17 cellular contexts compared by ENCODE assay signal in genomic region chr19:47660435-47660832, GRCh38. TPM values are rescaled to one million over a fixed set of nuclear protein-coding genes. Genes with fewer than 3 reads are reported as not detected.
A peak's percentile ranks its signal among the peaks of the same experiment; 100 is the strongest.
DNase-seq lines count a peak whose midpoint lies in the region; ATAC-seq and TF ChIP-seq lines count a peak whose summit lies in the region.
"Had no signal": no experiment of that assay in that cellular context is flagged by ENCODE, and none has a peak within 500 bp of the region (broad histone marks: within the 10 kb centered on the region; RNA-seq: fewer than 3 reads in every experiment).

No MANE protein-coding gene starts in this region.

- peaks cover 10% of the 10 kb centered on the region for H4K20me1 ChIP-seq in osteoblast (ENCODE audit: insufficient read depth, low read length)

- TF ChIP-seq CTCF in Calu3 (IDR thresholded peaks at IDR 0.05; ENCODE audit: unreplicated experiment), result no peak
- no peak for TF ChIP-seq CTCF in RWPE2 (IDR thresholded peaks at IDR 0.05; ENCODE audit: poor library complexity, severe bottlenecking)
- no peak for TF ChIP-seq CTCF in endodermal cell (conservative IDR thresholded peaks at IDR 0.05)
- no peak for TF ChIP-seq CTCF in osteoblast (IDR thresholded peaks at IDR 0.05; ENCODE audit: extremely low read depth, low read depth, low read length)
- TF ChIP-seq CTCF in osteocyte (IDR thresholded peaks at IDR 0.05), result no peak

- peaks cover 48% of the 10 kb centered on the region for H3K4me1 ChIP-seq in RWPE2 (ENCODE audit: insufficient read depth, poor library complexity, severe bottlenecking)
- no peaks in the 10 kb centered on the region for H3K4me1 ChIP-seq in endodermal cell (ENCODE audit: control insufficient read depth, insufficient read depth, low read length)
- H3K4me1 ChIP-seq in osteoblast (ENCODE audit: insufficient read depth, low read length), result peaks cover 44% of the 10 kb centered on the region

- DNase-seq in Calu3 (peak; percentile 61), RWPE2 (ENCODE audit: low spot score) (no peak), endodermal cell (no peak), osteoblast (ENCODE audit: insufficient read length, low spot score, missing footprints) (no peak), NCI-H1436 (lab: John Stamatoyannopoulos, UW) (no peak), osteocyte (ENCODE audit: extremely low spot score, unreplicated experiment) (no peak)
- no peak for DNase-seq in activated CD4-positive, alpha-beta T cell treated with anti-CD3 and anti-CD28 coated beads for 1 hour
- DNase-seq: activated naive CD8-positive, alpha-beta T cell treated with anti-CD3 and anti-CD28 coated beads, Interleukin-2, amount 50 U/mL, for 24 hours; activated T-cell treated with anti-CD3 and anti-CD28 coated beads for 4 hours; Kasumi-1; NCI-H187; NCI-H510A; spleen; T-helper 2 cell had no signal

- WGBS in endodermal cell (ENCODE audit: insufficient coverage in 1 of 2, insufficient read length in 1 of 2), 2 experiments, result 93 to 100% methylated on average over 3 to 6 of the region's 6 CpGs

- H3K27me3 ChIP-seq in RWPE2 (ENCODE audit: insufficient read depth, poor library complexity, severe bottlenecking) (no peaks in the 10 kb centered on the region), endodermal cell (ENCODE audit: control insufficient read depth, insufficient read depth, low read length, poor library complexity, severe bottlenecking) (no peaks in the 10 kb centered on the region), osteoblast (ENCODE audit: insufficient read depth, low read length) (no peaks in the 10 kb centered on the region)
- H3K27me3 ChIP-seq: spleen had no signal

- no peak overlapping the region for H3K9ac ChIP-seq in endodermal cell (ENCODE audit: extremely low read depth, low read length, poor library complexity, severe bottlenecking)

- no peak overlapping the region for H2AFZ ChIP-seq in osteoblast (ENCODE audit: low read length)

- no peak overlapping the region for H3K4me2 ChIP-seq in osteoblast (ENCODE audit: insufficient read depth, low read length)

- H3K27me3 Mint-ChIP-seq in Calu3 (ENCODE audit: unreplicated experiment), result no peaks in the 10 kb centered on the region
- H3K27me3 Mint-ChIP-seq in endodermal cell (ENCODE audit: insufficient read depth), result no peaks in the 10 kb centered on the region
- H3K27me3 Mint-ChIP-seq in osteocyte (ENCODE audit: unreplicated experiment), result no peaks in the 10 kb centered on the region
- H3K27me3 Mint-ChIP-seq: activated naive CD8-positive, alpha-beta T cell treated with anti-CD3 and anti-CD28 coated beads, Interleukin-2, amount 50 U/mL, for 24 hours had no signal

- no TSS peak for BruUV-seq in Calu3 (replicated peaks; lab: Mats Ljungman, UMichigan)

- ATAC-seq in RWPE2 (ENCODE audit: low read depth) (peak; percentile 69), HG03159 (IDR thresholded peaks at IDR 0.05; ENCODE audit: unreplicated experiment) (no peak)
- ATAC-seq: activated naive CD8-positive, alpha-beta T cell treated with anti-CD3 and anti-CD28 coated beads, Interleukin-2, amount 50 U/mL, for 24 hours; Panc1 had no signal

- H3K36me3 ChIP-seq in RWPE2 (ENCODE audit: low read depth) (no peaks in the 10 kb centered on the region; the same call in 1 of the 2 replicates), endodermal cell (ENCODE audit: control insufficient read depth, insufficient read depth, low read length) (peaks cover 4% of the 10 kb centered on the region), osteoblast (ENCODE audit: insufficient read depth, low read length) (no peaks in the 10 kb centered on the region)

- H3K27ac ChIP-seq in RWPE2 (ENCODE audit: poor library complexity, severe bottlenecking), result peak overlapping the region; percentile 93
- no peak overlapping the region for H3K27ac ChIP-seq in endodermal cell (ENCODE audit: low read depth, low read length)
- H3K27ac ChIP-seq in osteoblast (ENCODE audit: low read depth, low read length), result peak overlapping the region; percentile 99
- H3K27ac ChIP-seq: spleen had no signal

- H3K4me3 ChIP-seq in RWPE2 (ENCODE audit: severe bottlenecking) (no peak overlapping the region), endodermal cell (ENCODE audit: low read length) (no peak overlapping the region), osteoblast (ENCODE audit: insufficient read depth, low read length) (no peak overlapping the region)
- H3K4me3 ChIP-seq: spleen had no signal

- H3K79me2 ChIP-seq in osteoblast (ENCODE audit: insufficient read depth, low read length), result peaks cover 69% of the 10 kb centered on the region

- CTCF ChIA-PET in Calu3 (lab: Charles Lee), result interaction anchor here (0.6 to 1.2 kb wide), 5 partner anchors 12 to 224 kb away, joined by 3 to 6 read pairs (median 3); partner anchors contain the start of gene EHD2

- H3K9me3 ChIP-seq in RWPE2 (ENCODE audit: severe bottlenecking) (no peaks in the 10 kb centered on the region), endodermal cell (ENCODE audit: control insufficient read depth, low read length) (no peaks in the 10 kb centered on the region), osteoblast (ENCODE audit: low read depth, low read length) (no peaks in the 10 kb centered on the region)
- H3K9me3 ChIP-seq: spleen had no signal

- H3K4me3 Mint-ChIP-seq in Calu3 (ENCODE audit: low read depth, unreplicated experiment) (peak overlapping the region; percentile 28), endodermal cell (no peak overlapping the region), osteocyte (ENCODE audit: unreplicated experiment) (no peak overlapping the region)
- H3K4me3 Mint-ChIP-seq: activated naive CD8-positive, alpha-beta T cell treated with anti-CD3 and anti-CD28 coated beads, Interleukin-2, amount 50 U/mL, for 24 hours; neural crest cell had no signal

- H3K9me3 Mint-ChIP-seq in Calu3 (ENCODE audit: low read depth, unreplicated experiment), result no peaks in the 10 kb centered on the region
- no peaks in the 10 kb centered on the region for H3K9me3 Mint-ChIP-seq in endodermal cell
- no peaks in the 10 kb centered on the region for H3K9me3 Mint-ChIP-seq in osteocyte (ENCODE audit: unreplicated experiment)
- H3K9me3 Mint-ChIP-seq: activated naive CD8-positive, alpha-beta T cell treated with anti-CD3 and anti-CD28 coated beads, Interleukin-2, amount 50 U/mL, for 24 hours; neural crest cell had no signal

- H3K27ac Mint-ChIP-seq in Calu3 (ENCODE audit: unreplicated experiment) (peak overlapping the region; percentile 81), endodermal cell (peak overlapping the region; percentile 44), osteocyte (ENCODE audit: unreplicated experiment) (no peak overlapping the region)
- H3K27ac Mint-ChIP-seq: activated naive CD8-positive, alpha-beta T cell treated with anti-CD3 and anti-CD28 coated beads, Interleukin-2, amount 50 U/mL, for 24 hours had no signal

- intact Hi-C loops in Calu3 (cut with micrococcal nuclease; ENCODE audit: unreplicated experiment), result loop anchor here (5.0 kb wide), 1 partner anchor 58 kb away; no protein-coding TSS in a partner anchor

- H3K36me3 Mint-ChIP-seq in Calu3 (ENCODE audit: insufficient read depth, unreplicated experiment) (peaks cover 28% of the 10 kb centered on the region), endodermal cell (ENCODE audit: low read depth) (peaks cover 32% of the 10 kb centered on the region), osteocyte (ENCODE audit: unreplicated experiment) (peaks cover 7% of the 10 kb centered on the region)

- H3K4me1 Mint-ChIP-seq in Calu3 (ENCODE audit: low read depth, unreplicated experiment) (peaks cover 59% of the 10 kb centered on the region), endodermal cell (peaks cover 36% of the 10 kb centered on the region), osteocyte (ENCODE audit: unreplicated experiment) (peaks cover 15% of the 10 kb centered on the region)

RNA-seq across cellular contexts. Expression of gene BICRA, which starts 51.5 kb away (rescaled TPM):
- 24.4 TPM in 2 replicates for total RNA-seq in Calu3 (2022)
- 10 to 100 TPM; 30.0 to 30.1 TPM for total RNA-seq in endodermal cell
- 20.1 TPM for polyA plus RNA-seq in endodermal cell (2013, experiment 1 of 2)
- 19.1 TPM for polyA plus RNA-seq in endodermal cell (2013, experiment 2 of 2)
- 3.8 and 4.7 TPM in 2 replicates for total RNA-seq in osteoblast
- 17.1 and 20.4 TPM in 2 replicates for total RNA-seq in osteocyte

RNA-seq across cellular contexts. Expression of gene EHD2, which starts 52.8 kb away (rescaled TPM):
- total RNA-seq in Calu3 (2022), result 52.3 and 71.5 TPM in 2 replicates
- 1 to 10 TPM; 5.5 to 8.4 TPM for total RNA-seq in endodermal cell
- 4.3 TPM for polyA plus RNA-seq in endodermal cell (2013, experiment 1 of 2)
- 3.7 TPM for polyA plus RNA-seq in endodermal cell (2013, experiment 2 of 2)
- 136 and 144 TPM in 2 replicates for total RNA-seq in osteoblast
- 440 and 443 TPM in 2 replicates for total RNA-seq in osteocyte
